12 cellular contexts compared by ENCODE assay signal in the genomic region with DNA sequence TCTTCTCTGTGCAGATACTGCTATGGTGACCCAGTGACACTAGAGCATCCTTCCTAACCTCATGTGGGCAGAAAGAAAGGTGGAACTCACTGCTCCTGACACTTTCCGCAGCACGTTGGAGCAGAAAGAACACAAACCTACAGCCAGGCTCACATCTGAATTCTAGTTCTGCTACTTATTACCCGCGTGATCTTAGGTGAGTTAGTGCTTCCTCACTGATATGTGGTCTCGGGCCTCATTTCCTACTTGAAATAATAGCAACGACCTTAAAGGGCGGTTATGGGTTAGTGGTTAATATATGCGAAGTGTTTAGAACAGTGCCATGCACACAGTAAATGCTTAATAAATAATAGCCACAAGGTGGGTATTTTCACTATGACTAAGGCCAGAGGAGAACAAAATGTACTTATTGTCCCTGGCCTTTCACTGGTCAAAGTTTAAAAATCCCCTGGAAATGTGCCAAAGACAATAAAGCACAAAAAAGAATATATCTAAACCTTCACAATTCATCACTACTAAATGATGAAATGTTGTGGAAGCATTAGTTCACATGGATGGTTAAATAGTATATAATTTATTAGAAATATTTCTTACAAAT.
DNase-seq lines count a peak whose midpoint lies in the region; ATAC-seq and FAIRE-seq lines count a peak whose summit lies in the region.
"Had no signal": no experiment of that assay in that cellular context is flagged by ENCODE, and none has a peak within 500 bp of the region (broad histone marks: within the 10 kb centered on the region; RNA-seq: fewer than 3 reads in every experiment).

No MANE protein-coding gene starts in this region.

- peak; percentile 52 for FAIRE-seq in urothelium cell line (lab: Jason Lieb, UNC)
- FAIRE-seq: colon had no signal

- no peak overlapping the region for H3K27ac Mint-ChIP-seq in activated CD4-positive, alpha-beta T cell treated with anti-CD3 and anti-CD28 coated beads, Interleukin-2, amount 10 ng/mL, durations not matched to agents 24 days and 14 days

- H3K4me1 Mint-ChIP-seq in activated CD4-positive, alpha-beta T cell treated with anti-CD3 and anti-CD28 coated beads, Interleukin-2, amount 10 ng/mL, durations not matched to agents 24 days and 14 days, result peaks cover 6% of the 10 kb centered on the region

- H3K9me3 Mint-ChIP-seq in activated CD4-positive, alpha-beta T cell treated with anti-CD3 and anti-CD28 coated beads, Interleukin-2, amount 10 ng/mL, durations not matched to agents 24 days and 14 days, result no peaks in the 10 kb centered on the region

- H3K27me3 Mint-ChIP-seq in activated CD4-positive, alpha-beta T cell treated with anti-CD3 and anti-CD28 coated beads, Interleukin-2, amount 10 ng/mL, durations not matched to agents 24 days and 14 days, result peaks cover 5% of the 10 kb centered on the region

- DNase-seq in activated CD4-positive, alpha-beta T cell treated with anti-CD3 and anti-CD28 coated beads, Interleukin-2, amount 10 ng/mL, durations not matched to agents 24 days and 14 days, result peak; percentile 52
- DNase-seq in activated CD4-positive, alpha-beta T cell treated with anti-CD3 and anti-CD28 coated beads for 4 hours, result no peak
- DNase-seq in dermis blood vessel endothelial cell (peak; percentile 52), urothelium cell line (ENCODE audit: low spot score) (no peak), NCI-H524 (lab: John Stamatoyannopoulos, UW) (no peak), NCI-H1092 (lab: John Stamatoyannopoulos, UW) (no peak), NK-92 (lab: John Stamatoyannopoulos, UW; ENCODE audit: unreplicated experiment) (no peak)
- DNase-seq: IMR-90; stimulated activated CD4-positive, alpha-beta T cell treated with anti-CD3 and anti-CD28 coated beads, Interleukin-1b, Interleukin-23, amount 100 ng/mL, for 48 hours; testis had no signal

- no peaks in the 10 kb centered on the region for H3K36me3 Mint-ChIP-seq in activated CD4-positive, alpha-beta T cell treated with anti-CD3 and anti-CD28 coated beads, Interleukin-2, amount 10 ng/mL, durations not matched to agents 24 days and 14 days (ENCODE audit: low read depth)

- H3K4me3 Mint-ChIP-seq in activated CD4-positive, alpha-beta T cell treated with anti-CD3 and anti-CD28 coated beads, Interleukin-2, amount 10 ng/mL, durations not matched to agents 24 days and 14 days, result no peak overlapping the region

- peak; percentile 78 for ATAC-seq in HG03097 (IDR thresholded peaks at IDR 0.05; ENCODE audit: low FRiP score, unreplicated experiment)

- intact Hi-C loops in activated CD4-positive, alpha-beta T cell treated with anti-CD3 and anti-CD28 coated beads, Interleukin-2, amount 10 ng/mL, durations not matched to agents 24 days and 14 days (cut with micrococcal nuclease), result loop anchor here (10.0 kb wide), 1 partner anchor 338 kb away; no protein-coding TSS in a partner anchor

Comparison
In these comparisons a context has a peak if more than half of its experiments do, and no peak if none do; other contexts are left out.
1. DNase-seq: peak in activated CD4-positive, alpha-beta T cell treated with anti-CD3 and anti-CD28 coated beads, Interleukin-2, amount 10 ng/mL, durations not matched to agents 24 days and 14 days (single experiment) and dermis blood vessel endothelial cell (single experiment); none in activated CD4-positive, alpha-beta T cell treated with anti-CD3 and anti-CD28 coated beads for 4 hours (0 of 2), urothelium cell line (single experiment), NCI-H524 (0 of 2), NCI-H1092 (single experiment) and NK-92 (single experiment).